1 cellular context compared by ENCODE assay signal in genomic region chr20:25251019-25251418, GRCh38.
TF ChIP-seq lines count a peak whose summit lies in the region.

No MANE protein-coding gene starts in this region.

TF ChIP-seq in SK-N-SH, 30 proteins besides CTCF, POLR2A, EP300 and RAD21 (continued from another document):
- TF ChIP-seq, protein P1, sequence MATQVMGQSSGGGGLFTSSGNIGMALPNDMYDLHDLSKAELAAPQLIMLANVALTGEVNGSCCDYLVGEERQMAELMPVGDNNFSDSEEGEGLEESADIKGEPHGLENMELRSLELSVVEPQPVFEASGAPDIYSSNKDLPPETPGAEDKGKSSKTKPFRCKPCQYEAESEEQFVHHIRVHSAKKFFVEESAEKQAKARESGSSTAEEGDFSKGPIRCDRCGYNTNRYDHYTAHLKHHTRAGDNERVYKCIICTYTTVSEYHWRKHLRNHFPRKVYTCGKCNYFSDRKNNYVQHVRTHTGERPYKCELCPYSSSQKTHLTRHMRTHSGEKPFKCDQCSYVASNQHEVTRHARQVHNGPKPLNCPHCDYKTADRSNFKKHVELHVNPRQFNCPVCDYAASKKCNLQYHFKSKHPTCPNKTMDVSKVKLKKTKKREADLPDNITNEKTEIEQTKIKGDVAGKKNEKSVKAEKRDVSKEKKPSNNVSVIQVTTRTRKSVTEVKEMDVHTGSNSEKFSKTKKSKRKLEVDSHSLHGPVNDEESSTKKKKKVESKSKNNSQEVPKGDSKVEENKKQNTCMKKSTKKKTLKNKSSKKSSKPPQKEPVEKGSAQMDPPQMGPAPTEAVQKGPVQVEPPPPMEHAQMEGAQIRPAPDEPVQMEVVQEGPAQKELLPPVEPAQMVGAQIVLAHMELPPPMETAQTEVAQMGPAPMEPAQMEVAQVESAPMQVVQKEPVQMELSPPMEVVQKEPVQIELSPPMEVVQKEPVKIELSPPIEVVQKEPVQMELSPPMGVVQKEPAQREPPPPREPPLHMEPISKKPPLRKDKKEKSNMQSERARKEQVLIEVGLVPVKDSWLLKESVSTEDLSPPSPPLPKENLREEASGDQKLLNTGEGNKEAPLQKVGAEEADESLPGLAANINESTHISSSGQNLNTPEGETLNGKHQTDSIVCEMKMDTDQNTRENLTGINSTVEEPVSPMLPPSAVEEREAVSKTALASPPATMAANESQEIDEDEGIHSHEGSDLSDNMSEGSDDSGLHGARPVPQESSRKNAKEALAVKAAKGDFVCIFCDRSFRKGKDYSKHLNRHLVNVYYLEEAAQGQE (IDR thresholded peaks at IDR 0.05; ENCODE audit: low read depth, low read length): no peak
- TF ChIP-seq CHD2 (IDR thresholded peaks at IDR 0.05; ENCODE audit: low read length, partially characterized antibody) (no peak), TAF1 (IDR thresholded peaks at IDR 0.05; ENCODE audit: borderline replicate concordance, low read depth, low read length) (no peak), EZH2phosphoT487 (IDR thresholded peaks at IDR 0.05; ENCODE audit: borderline replicate concordance, low read depth) (no peak), POLR2AphosphoS5 (IDR thresholded peaks at IDR 0.05; ENCODE audit: low read depth, low read length) (no peak), TEAD4 (IDR thresholded peaks at IDR 0.05; ENCODE audit: borderline replicate concordance, insufficient read depth) (no peak), RXRA (IDR thresholded peaks at IDR 0.05; ENCODE audit: borderline replicate concordance, low read depth) (no peak), GATA2 (CRISPR knock-in tag; IDR thresholded peaks at IDR 0.05) (no peak), GABPA (IDR thresholded peaks at IDR 0.05; ENCODE audit: low read depth) (no peak), IRF3 (IDR thresholded peaks at IDR 0.05; ENCODE audit: low read depth, low read length) (no peak), MXI1 (IDR thresholded peaks at IDR 0.05; ENCODE audit: low read depth, low read length) (no peak), TCF12 (IDR thresholded peaks at IDR 0.05) (no peak)
- TF ChIP-seq, protein P2, sequence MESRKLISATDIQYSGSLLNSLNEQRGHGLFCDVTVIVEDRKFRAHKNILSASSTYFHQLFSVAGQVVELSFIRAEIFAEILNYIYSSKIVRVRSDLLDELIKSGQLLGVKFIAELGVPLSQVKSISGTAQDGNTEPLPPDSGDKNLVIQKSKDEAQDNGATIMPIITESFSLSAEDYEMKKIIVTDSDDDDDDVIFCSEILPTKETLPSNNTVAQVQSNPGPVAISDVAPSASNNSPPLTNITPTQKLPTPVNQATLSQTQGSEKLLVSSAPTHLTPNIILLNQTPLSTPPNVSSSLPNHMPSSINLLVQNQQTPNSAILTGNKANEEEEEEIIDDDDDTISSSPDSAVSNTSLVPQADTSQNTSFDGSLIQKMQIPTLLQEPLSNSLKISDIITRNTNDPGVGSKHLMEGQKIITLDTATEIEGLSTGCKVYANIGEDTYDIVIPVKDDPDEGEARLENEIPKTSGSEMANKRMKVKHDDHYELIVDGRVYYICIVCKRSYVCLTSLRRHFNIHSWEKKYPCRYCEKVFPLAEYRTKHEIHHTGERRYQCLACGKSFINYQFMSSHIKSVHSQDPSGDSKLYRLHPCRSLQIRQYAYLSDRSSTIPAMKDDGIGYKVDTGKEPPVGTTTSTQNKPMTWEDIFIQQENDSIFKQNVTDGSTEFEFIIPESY (IDR thresholded peaks at IDR 0.05; ENCODE audit: borderline replicate concordance, low read depth): no peak
- TF ChIP-seq, protein P3, sequence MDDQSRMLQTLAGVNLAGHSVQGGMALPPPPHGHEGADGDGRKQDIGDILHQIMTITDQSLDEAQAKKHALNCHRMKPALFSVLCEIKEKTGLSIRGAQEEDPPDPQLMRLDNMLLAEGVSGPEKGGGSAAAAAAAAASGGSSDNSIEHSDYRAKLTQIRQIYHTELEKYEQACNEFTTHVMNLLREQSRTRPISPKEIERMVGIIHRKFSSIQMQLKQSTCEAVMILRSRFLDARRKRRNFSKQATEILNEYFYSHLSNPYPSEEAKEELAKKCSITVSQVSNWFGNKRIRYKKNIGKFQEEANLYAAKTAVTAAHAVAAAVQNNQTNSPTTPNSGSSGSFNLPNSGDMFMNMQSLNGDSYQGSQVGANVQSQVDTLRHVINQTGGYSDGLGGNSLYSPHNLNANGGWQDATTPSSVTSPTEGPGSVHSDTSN (IDR thresholded peaks at IDR 0.05): no peak
- TF ChIP-seq, protein P4, sequence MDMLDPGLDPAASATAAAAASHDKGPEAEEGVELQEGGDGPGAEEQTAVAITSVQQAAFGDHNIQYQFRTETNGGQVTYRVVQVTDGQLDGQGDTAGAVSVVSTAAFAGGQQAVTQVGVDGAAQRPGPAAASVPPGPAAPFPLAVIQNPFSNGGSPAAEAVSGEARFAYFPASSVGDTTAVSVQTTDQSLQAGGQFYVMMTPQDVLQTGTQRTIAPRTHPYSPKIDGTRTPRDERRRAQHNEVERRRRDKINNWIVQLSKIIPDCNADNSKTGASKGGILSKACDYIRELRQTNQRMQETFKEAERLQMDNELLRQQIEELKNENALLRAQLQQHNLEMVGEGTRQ (IDR thresholded peaks at IDR 0.05; ENCODE audit: borderline replicate concordance, low read depth, low read length): no peak
- TF ChIP-seq, protein P5, sequence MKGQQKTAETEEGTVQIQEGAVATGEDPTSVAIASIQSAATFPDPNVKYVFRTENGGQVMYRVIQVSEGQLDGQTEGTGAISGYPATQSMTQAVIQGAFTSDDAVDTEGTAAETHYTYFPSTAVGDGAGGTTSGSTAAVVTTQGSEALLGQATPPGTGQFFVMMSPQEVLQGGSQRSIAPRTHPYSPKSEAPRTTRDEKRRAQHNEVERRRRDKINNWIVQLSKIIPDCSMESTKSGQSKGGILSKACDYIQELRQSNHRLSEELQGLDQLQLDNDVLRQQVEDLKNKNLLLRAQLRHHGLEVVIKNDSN (IDR thresholded peaks at IDR 0.05; ENCODE audit: borderline replicate concordance, low read depth): no peak
